In genomic region chr11:125343732-125344131, GRCh38 we compare ENCODE assay signal across 16 cellular contexts.
DNase-seq lines count a peak whose midpoint lies in the region; TF ChIP-seq lines count a peak whose summit lies in the region.
"Had no signal": no experiment of that assay in that cellular context is flagged by ENCODE, and none has a peak within 500 bp of the region (broad histone marks: within the 10 kb centered on the region; RNA-seq: fewer than 3 reads in every experiment).

No MANE protein-coding gene starts in this region.

- H3K27me3 Mint-ChIP-seq in nephron (ENCODE audit: low read depth) = peaks cover 6% of the 10 kb centered on the region

- H3K27ac ChIP-seq in dorsolateral prefrontal cortex = peak overlapping the region in 58 of 59 donors; percentile 4 to 95 (median 83)
- peak overlapping the region; percentile 82 for H3K27ac ChIP-seq in temporal lobe (ENCODE audit: low read depth, low read length)
- H3K27ac ChIP-seq in suprapubic skin = no peak overlapping the region
- H3K27ac ChIP-seq: 22Rv1 had no signal

- no peaks in the 10 kb centered on the region for H3K36me3 ChIP-seq in suprapubic skin

- no peaks in the 10 kb centered on the region for H3K9me3 Mint-ChIP-seq in nephron
- H3K9me3 Mint-ChIP-seq: activated T-cell treated with anti-CD3 and anti-CD28 coated beads, Interleukin-2, amount 50 U/mL, for 4 hours; CD4-positive, CD25-positive, alpha-beta regulatory T cell had no signal

- TF ChIP-seq CTCF in dorsolateral prefrontal cortex (IDR thresholded peaks at IDR 0.05 in 54 of 56, conservative IDR thresholded peaks at IDR 0.05 in 2 of 56; ENCODE audit: low read depth in 1 of 56, partially characterized antibody in 56 of 56) (no peak), nephron (IDR thresholded peaks at IDR 0.05; ENCODE audit: unreplicated experiment in 3 of 3) (no peak), GM10248 (IDR thresholded peaks at IDR 0.05; ENCODE audit: control extremely low read depth, extremely low read depth, low read depth, missing control alignments) (no peak), suprapubic skin (IDR thresholded peaks at IDR 0.05) (no peak)

- H3K4me3 ChIP-seq in dorsolateral prefrontal cortex (peak overlapping the region in 11 of 59 donors; percentile 4 to 52 (median 24)), suprapubic skin (no peak overlapping the region)

- CTCF ChIA-PET in GM10248 (lab: Yijun Ruan, JAX) = interaction anchor here (2.4 to 5.4 kb wide), 2 partner anchors 9 to 14 kb away, joined by 9 to 49 read pairs; no protein-coding TSS in a partner anchor

- H3K4me1 Mint-ChIP-seq in nephron = peaks cover 92% of the 10 kb centered on the region

- no peaks in the 10 kb centered on the region for H3K9me3 ChIP-seq in suprapubic skin

- POLR2A ChIA-PET in GM10248 (lab: Yijun Ruan, JAX) = no interaction called here

- H3K27me3 ChIP-seq in dorsolateral prefrontal cortex (no peaks in the 10 kb centered on the region), suprapubic skin (no peaks in the 10 kb centered on the region)

- no peak for TF ChIP-seq POLR2A in suprapubic skin (IDR thresholded peaks at IDR 0.05)

- 71% methylated on average over 12 of the region's 12 CpGs for WGBS in suprapubic skin

- peaks cover 12% of the 10 kb centered on the region for H3K4me1 ChIP-seq in suprapubic skin

- DNase-seq in DMS79 treated with DMSO at 0.1 percent for 48 hours (lab: John Stamatoyannopoulos, UW) = peak; percentile 70
- DNase-seq in DMS79 (lab: John Stamatoyannopoulos, UW) = no peak
- DNase-seq in dorsolateral prefrontal cortex = peak in 1 of 10 donors; percentile 30
- no peak for DNase-seq in NCI-H510A treated with DMSO at 0.1 percent for 48 hours (lab: John Stamatoyannopoulos, UW)
- no peak for DNase-seq in GM10248 (ENCODE audit: extremely low spot score)
- DNase-seq in suprapubic skin (ENCODE audit: low spot score in 2 of 2) = no peak
- DNase-seq: activated CD4-positive, alpha-beta T cell treated with anti-CD3 and anti-CD28 coated beads for 48 hours; activated T-cell treated with anti-CD3 and anti-CD28 coated beads, Interleukin-2, amount 50 U/mL, for 4 hours; CD4-positive, CD25-positive, alpha-beta regulatory T cell; dermis blood vessel endothelial cell; NCI-H187; NCI-H748 treated with DMSO at 0.1 percent for 48 hours; T-helper 2 cell had no signal

- intact Hi-C loops in dorsolateral prefrontal cortex (cut with DNase I) = loop anchor here in 1 of 2 donors (10.0 kb wide), 1 partner anchor 141 kb away; no protein-coding TSS in a partner anchor

- peak overlapping the region; percentile 60 to 87 (median 87) for H3K27ac Mint-ChIP-seq in nephron

- H3K4me3 Mint-ChIP-seq in nephron = peak overlapping the region in 2 of 3 experiments; percentile 24 to 27
- H3K4me3 Mint-ChIP-seq: activated T-cell treated with anti-CD3 and anti-CD28 coated beads, Interleukin-2, amount 50 U/mL, for 4 hours; CD4-positive, CD25-positive, alpha-beta regulatory T cell had no signal

- H3K36me3 Mint-ChIP-seq in nephron (ENCODE audit: low read depth) = peaks cover 4% of the 10 kb centered on the region
- H3K36me3 Mint-ChIP-seq: CD4-positive, CD25-positive, alpha-beta regulatory T cell had no signal

- no peak for TF ChIP-seq EP300 in suprapubic skin (IDR thresholded peaks at IDR 0.05)
